In genomic region chr16:10964891-10965326, GRCh38 we compare ENCODE assay signal across 9 cellular contexts. TPM values are rescaled to one million over a fixed set of nuclear protein-coding genes. Genes with fewer than 3 reads are reported as not detected.
DNase-seq lines count a peak whose midpoint lies in the region; ATAC-seq and TF ChIP-seq lines count a peak whose summit lies in the region.
"Had no signal": no experiment of that assay in that cellular context is flagged by ENCODE, and none has a peak within 500 bp of the region (broad histone marks: within the 10 kb centered on the region; RNA-seq: fewer than 3 reads in every experiment).

No MANE protein-coding gene starts in this region.

- intact Hi-C loops in CD4-positive, alpha-beta T cell (cut with DNase I, micrococcal nuclease): loop anchor here (1.0 to 10.0 kb wide), 10 partner anchors 290 to 1102 kb away; no protein-coding TSS in a partner anchor
- intact Hi-C loops in left lung (cut with DNase I) (loop anchor here in 1 of 2 donors (10.0 kb wide), 1 partner anchor 390 kb away; no protein-coding TSS in a partner anchor), esophagus muscularis mucosa (cut with DNase I) (loop anchor here (5.0 kb wide), 2 partner anchors 192 to 392 kb away; no protein-coding TSS in a partner anchor)

- peak; percentile 33 to 59 (median 46) for DNase-seq in CD4-positive, alpha-beta T cell
- DNase-seq in T-helper 22 cell (ENCODE audit: low read depth) (peak; percentile 76), left lung (no peak), esophagus muscularis mucosa (ENCODE audit: extremely low spot score) (no peak), HK-2 (ENCODE audit: unreplicated experiment) (no peak), RWPE1 (ENCODE audit: low spot score) (no peak)
- peak; percentile 38 for DNase-seq in activated naive CD8-positive, alpha-beta T cell treated with anti-CD3 and anti-CD28 coated beads, Interleukin-2, amount 50 U/mL, for 24 hours
- DNase-seq: posterior cingulate gyrus had no signal

- H3K27ac Mint-ChIP-seq in CD4-positive, alpha-beta T cell: peak overlapping the region; percentile 76
- peak overlapping the region; percentile 94 for H3K27ac Mint-ChIP-seq in activated naive CD8-positive, alpha-beta T cell treated with anti-CD3 and anti-CD28 coated beads, Interleukin-2, amount 50 U/mL, for 24 hours

- no peaks in the 10 kb centered on the region for H3K9me3 Mint-ChIP-seq in CD4-positive, alpha-beta T cell
- H3K9me3 Mint-ChIP-seq in activated naive CD8-positive, alpha-beta T cell treated with anti-CD3 and anti-CD28 coated beads, Interleukin-2, amount 50 U/mL, for 24 hours: peaks cover 8% of the 10 kb centered on the region

- H3K27me3 ChIP-seq in CD4-positive, alpha-beta T cell (ENCODE audit: control insufficient read depth, insufficient read depth, low read length): no peaks in the 10 kb centered on the region
- H3K27me3 ChIP-seq in left lung (no peaks in the 10 kb centered on the region), esophagus muscularis mucosa (no peaks in the 10 kb centered on the region)

- no peak for TF ChIP-seq POLR2A in esophagus muscularis mucosa (IDR thresholded peaks at IDR 0.05; ENCODE audit: low read depth)

- ATAC-seq in CD4-positive, alpha-beta T cell (ENCODE audit: poor library complexity): peak; percentile 92
- ATAC-seq in GM21825 (IDR thresholded peaks at IDR 0.05; ENCODE audit: unreplicated experiment): peak; percentile 48
- ATAC-seq in activated naive CD8-positive, alpha-beta T cell treated with anti-CD3 and anti-CD28 coated beads, Interleukin-2, amount 50 U/mL, for 24 hours: peak; percentile 79
- ATAC-seq in left lung: no peak

- no peak for TF ChIP-seq EP300 in esophagus muscularis mucosa (IDR thresholded peaks at IDR 0.05)

- no peaks in the 10 kb centered on the region for H3K9me3 ChIP-seq in CD4-positive, alpha-beta T cell (ENCODE audit: control insufficient read depth, low read length)
- H3K9me3 ChIP-seq in left lung (no peaks in the 10 kb centered on the region), esophagus muscularis mucosa (no peaks in the 10 kb centered on the region)

- H3K4me3 ChIP-seq in left lung (no peak overlapping the region), esophagus muscularis mucosa (no peak overlapping the region)

- 89% methylated on average over 8 of the region's 8 CpGs for WGBS in esophagus muscularis mucosa

- peak overlapping the region; percentile 38 for H3K4me3 Mint-ChIP-seq in CD4-positive, alpha-beta T cell
- peak overlapping the region; percentile 42 for H3K4me3 Mint-ChIP-seq in activated naive CD8-positive, alpha-beta T cell treated with anti-CD3 and anti-CD28 coated beads, Interleukin-2, amount 50 U/mL, for 24 hours

- H3K4me1 Mint-ChIP-seq in CD4-positive, alpha-beta T cell (ENCODE audit: low read depth): peaks cover 30% of the 10 kb centered on the region
- peaks cover 71% of the 10 kb centered on the region for H3K4me1 Mint-ChIP-seq in activated naive CD8-positive, alpha-beta T cell treated with anti-CD3 and anti-CD28 coated beads, Interleukin-2, amount 50 U/mL, for 24 hours

- H3K4me1 ChIP-seq in left lung (peaks cover 0 to 34% of the 10 kb centered on the region in 2 donors), esophagus muscularis mucosa (peaks cover 7 to 23% (median 13%) of the 10 kb centered on the region in 4 donors)

- no peak for TF ChIP-seq CTCF in CD4-positive, alpha-beta T cell (IDR thresholded peaks at IDR 0.05)
- TF ChIP-seq CTCF in left lung (IDR thresholded peaks at IDR 0.05): no peak
- no peak for TF ChIP-seq CTCF in esophagus muscularis mucosa (IDR thresholded peaks at IDR 0.05)
- no peak for TF ChIP-seq CTCF in RWPE1 (conservative IDR thresholded peaks at IDR 0.05; ENCODE audit: low read depth)

- no peak overlapping the region for H3K27ac ChIP-seq in CD4-positive, alpha-beta T cell (ENCODE audit: low read depth, low read length)
- H3K27ac ChIP-seq in left lung (no peak overlapping the region), esophagus muscularis mucosa (replicated peaks in 1 of 4) (no peak overlapping the region), RWPE1 (no peak overlapping the region)

- CTCF ChIA-PET in CD4-positive, alpha-beta T cell (lab: Charles Lee): interaction anchor here (1.1 to 4.0 kb wide), 10 partner anchors 11 to 392 kb away, joined by 3 to 50 read pairs (median 6); partner anchors contain the start of gene SOCS1
- CTCF ChIA-PET in RWPE1 (lab: Yijun Ruan, JAX): interaction anchor here (0.6 to 2.2 kb wide), 10 partner anchors 16 to 715 kb away, joined by 3 to 10 read pairs (median 4); partner anchors contain the start of gene SOCS1

- POLR2A ChIA-PET in CD4-positive, alpha-beta T cell (lab: Charles Lee): interaction anchor here (1.5 to 4.2 kb wide), 4 partner anchors 23 to 291 kb away, joined by 4 to 43 read pairs (median 8); partner anchors contain the start of genes DEXI and SOCS1
- POLR2A ChIA-PET in RWPE1 (lab: Yijun Ruan, JAX; ENCODE audit: low non-redundant PET): no interaction called here

- H3K36me3 ChIP-seq in left lung (peaks cover 0 to 47% of the 10 kb centered on the region in 2 donors), esophagus muscularis mucosa (peaks cover 12 to 56% (median 29%) of the 10 kb centered on the region in 4 donors)

- H3K27me3 Mint-ChIP-seq in CD4-positive, alpha-beta T cell: no peaks in the 10 kb centered on the region
- no peaks in the 10 kb centered on the region for H3K27me3 Mint-ChIP-seq in activated naive CD8-positive, alpha-beta T cell treated with anti-CD3 and anti-CD28 coated beads, Interleukin-2, amount 50 U/mL, for 24 hours

- peaks cover 56% of the 10 kb centered on the region for H3K36me3 Mint-ChIP-seq in CD4-positive, alpha-beta T cell (ENCODE audit: low read depth)
- peaks cover 59% of the 10 kb centered on the region for H3K36me3 Mint-ChIP-seq in activated naive CD8-positive, alpha-beta T cell treated with anti-CD3 and anti-CD28 coated beads, Interleukin-2, amount 50 U/mL, for 24 hours (ENCODE audit: low read depth)

RNA-seq across cellular contexts. Expression of gene CLEC16A, which starts 20.5 kb away (rescaled TPM):
- total RNA-seq in CD4-positive, alpha-beta T cell: 10 to 100 TPM; 21.7 to 22.7 TPM
- 10 to 100 TPM; 35.6 to 38.6 TPM for total RNA-seq in left lung
- 10 to 100 TPM; 22.3 to 34.7 (median 29.2) TPM for total RNA-seq in esophagus muscularis mucosa

RNA-seq across cellular contexts. Expression of gene DEXI, which starts 22.6 kb away (rescaled TPM):
- total RNA-seq in CD4-positive, alpha-beta T cell: 1 to 10 TPM; 5.8 to 7.2 TPM
- total RNA-seq in left lung (10 to 100 TPM; 30.2 to 35.8 TPM), esophagus muscularis mucosa (100 to 1,000 TPM; 106 to 133 (median 125) TPM)

Comparison
In these comparisons a context has a peak if more than half of its experiments do, and no peak if none do; other contexts are left out.
1. DNase-seq: peak in CD4-positive, alpha-beta T cell (10 of 10), T-helper 22 cell (single experiment) and activated naive CD8-positive, alpha-beta T cell treated with anti-CD3 and anti-CD28 coated beads, Interleukin-2, amount 50 U/mL, for 24 hours (single experiment); none in left lung (0 of 2), esophagus muscularis mucosa (single experiment), HK-2 (single experiment) and RWPE1 (single experiment).